In genomic region chr7:32616625-32617024, GRCh38 we compare ENCODE assay signal across 1 cellular context.
A peak's percentile ranks its signal among the peaks of the same experiment; 100 is the strongest.
TF ChIP-seq lines count a peak whose summit lies in the region.

No MANE protein-coding gene starts in this region.

TF ChIP-seq in HCT116, 20 proteins besides CTCF, POLR2A, EP300 and RAD21 (continued from another document):
- TF ChIP-seq ZBTB33 (IDR thresholded peaks at IDR 0.05; ENCODE audit: extremely low read depth, insufficient replicate concordance, low read length) (no peak), ATF3 (IDR thresholded peaks at IDR 0.05) (no peak), JUND (IDR thresholded peaks at IDR 0.05) (peak; percentile 71), FOSL1 (IDR thresholded peaks at IDR 0.05; ENCODE audit: low read depth) (peak; percentile 71), CEBPB (IDR thresholded peaks at IDR 0.05; ENCODE audit: low read depth) (no peak)
